Comparison of ENCODE assay signal across 9 cellular contexts in the genomic region with DNA sequence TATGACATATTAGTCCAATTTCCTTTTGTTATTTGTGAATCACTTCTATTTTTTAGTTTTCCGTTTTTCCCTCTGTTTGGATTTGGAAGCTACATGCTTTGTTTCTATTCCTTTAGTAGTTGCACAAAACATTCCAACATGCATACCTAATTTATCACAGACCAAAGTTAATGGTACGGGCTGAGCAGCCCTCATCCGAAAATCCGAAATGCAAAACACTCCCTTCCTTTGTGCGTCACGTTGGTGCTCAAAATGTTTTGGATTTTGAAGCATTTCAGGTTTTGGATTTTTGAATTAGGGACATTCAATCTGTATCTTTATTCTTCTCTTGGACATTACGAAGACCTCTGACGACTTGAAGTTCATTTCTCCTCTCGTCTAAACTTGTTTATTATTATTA.
"Had no signal": no experiment of that assay in that cellular context is flagged by ENCODE, and none has a peak within 500 bp of the region (broad histone marks: within the 10 kb centered on the region; RNA-seq: fewer than 3 reads in every experiment).

No MANE protein-coding gene starts in this region.

- H3K27me3 Mint-ChIP-seq: IgD-negative memory B cell had no signal

- DNase-seq: IMR-90, KBM-7, KG1 had no signal

- ATAC-seq: HepG2, K562 had no signal

- H3K4me1 Mint-ChIP-seq: IgD-negative memory B cell had no signal

- H3K4me3 Mint-ChIP-seq: IgD-negative memory B cell had no signal

- FAIRE-seq: HepG2, HTR-8/SVneo, K562 had no signal

- H3K27ac ChIP-seq: HL-60, KMS-11 had no signal

- H3K9ac ChIP-seq: KMS-11 had no signal

- H3K4me2 ChIP-seq: KMS-11 had no signal

- H3K27ac Mint-ChIP-seq: IgD-negative memory B cell had no signal

- H3K4me3 ChIP-seq: K562 had no signal
